ENCODE assay signal across 17 cellular contexts in the genomic region with DNA sequence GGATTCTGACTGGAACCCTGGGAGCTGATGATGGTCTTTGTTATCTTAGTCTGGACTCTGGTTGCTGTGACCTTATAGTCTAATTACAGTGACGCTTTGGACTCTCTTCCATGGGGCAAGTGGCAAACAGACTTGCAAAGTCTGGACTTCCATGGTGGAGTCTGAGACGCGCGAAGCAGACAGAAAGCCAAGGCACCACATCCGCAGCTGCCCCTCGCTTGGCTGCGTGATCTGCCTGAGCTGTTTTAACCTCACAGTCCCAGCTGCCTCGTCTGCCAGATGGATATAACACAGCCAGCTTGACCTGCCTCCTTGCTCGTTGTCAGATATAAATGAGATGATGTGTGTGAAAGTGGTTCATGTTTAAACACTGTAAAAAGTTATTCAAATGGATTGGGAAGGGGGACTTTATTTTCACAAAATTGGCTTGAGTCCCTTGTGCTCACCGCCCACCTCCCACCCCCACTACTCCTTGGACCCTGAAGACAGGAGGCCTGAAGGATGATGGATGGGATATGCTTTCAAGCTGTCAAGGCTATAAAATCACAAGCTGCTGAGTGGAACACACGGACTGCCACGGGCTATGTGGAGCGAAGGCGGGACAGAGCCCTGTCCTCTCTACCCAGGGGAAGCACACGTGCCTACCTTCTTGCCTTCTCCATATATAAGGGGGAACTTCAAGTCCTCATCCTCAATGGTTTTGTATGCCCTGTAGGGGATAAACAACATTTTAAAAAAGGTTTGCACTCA.
DNase-seq lines count a peak whose midpoint lies in the region; ATAC-seq and TF ChIP-seq lines count a peak whose summit lies in the region.
"Had no signal": no experiment of that assay in that cellular context is flagged by ENCODE, and none has a peak within 500 bp of the region (broad histone marks: within the 10 kb centered on the region; RNA-seq: fewer than 3 reads in every experiment).

No MANE protein-coding gene starts in this region.

- H3K27me3 ChIP-seq in vagina = no peaks in the 10 kb centered on the region
- H3K27me3 ChIP-seq: gastrocnemius medialis had no signal

- no peak overlapping the region for H3K4me3 ChIP-seq in vagina
- H3K4me3 ChIP-seq: gastrocnemius medialis, lung had no signal

- H3K36me3 Mint-ChIP-seq in glutamatergic neuron (ENCODE audit: unreplicated experiment) (no peaks in the 10 kb centered on the region), osteocyte (ENCODE audit: unreplicated experiment) (peaks cover 61% of the 10 kb centered on the region)
- H3K36me3 Mint-ChIP-seq: activated naive CD8-positive, alpha-beta T cell had no signal

- ATAC-seq in GM19455 (IDR thresholded peaks at IDR 0.05; ENCODE audit: unreplicated experiment) = no peak
- ATAC-seq: activated T-cell treated with anti-CD3 and anti-CD28 coated beads, Interleukin-2, amount 50 U/mL, for 4 hours; gastrocnemius medialis; stimulated activated naive CD8-positive, alpha-beta T cell treated with anti-CD3 and anti-CD28 coated beads, Interleukin-15, Interleukin-2, amounts not matched to agents 100 U/mL and 50 U/mL, for 24 hours had no signal

- H3K27me3 Mint-ChIP-seq in glutamatergic neuron (ENCODE audit: unreplicated experiment) (peaks cover 10% of the 10 kb centered on the region), osteocyte (ENCODE audit: unreplicated experiment) (no peaks in the 10 kb centered on the region)
- H3K27me3 Mint-ChIP-seq: activated naive CD8-positive, alpha-beta T cell; central memory CD8-positive, alpha-beta T cell had no signal

- intact Hi-C loops in vagina (cut with DNase I) = no loop called here

- H3K9me3 ChIP-seq in vagina = no peaks in the 10 kb centered on the region
- H3K9me3 ChIP-seq: gastrocnemius medialis had no signal

- peak; percentile 76 for DNase-seq in ELF-1 (ENCODE audit: low read depth, low spot score)
- peak; percentile 26 to 70 for DNase-seq in SHP77 (lab: John Stamatoyannopoulos, UW)
- DNase-seq in glutamatergic neuron = peak; percentile 61
- no peak for DNase-seq in osteocyte (ENCODE audit: extremely low spot score, unreplicated experiment)
- DNase-seq in vagina (ENCODE audit: extremely low spot score in 2 of 2) = no peak
- no peak for DNase-seq in superior temporal gyrus (ENCODE audit: extremely low spot score)
- no peak for DNase-seq in NCI-H2227 (lab: John Stamatoyannopoulos, UW; ENCODE audit: unreplicated experiment)
- DNase-seq: activated CD4-positive, alpha-beta T cell treated with anti-CD3 and anti-CD28 coated beads, Interleukin-2, amount 50 U/mL, for 4 hours; activated T-cell treated with anti-CD3 and anti-CD28 coated beads, Interleukin-2, amount 50 U/mL, for 4 hours; DMS53; gastrocnemius medialis; NCI-H1417 treated with DMSO at 0.1 percent for 48 hours; stimulated activated naive CD8-positive, alpha-beta T cell treated with anti-CD3 and anti-CD28 coated beads, Interleukin-15, Interleukin-2, amounts not matched to agents 100 U/mL and 50 U/mL, for 24 hours had no signal

- H3K27ac ChIP-seq in vagina = no peak overlapping the region
- H3K27ac ChIP-seq: gastrocnemius medialis had no signal

- H3K4me3 Mint-ChIP-seq in glutamatergic neuron (ENCODE audit: unreplicated experiment) (peak overlapping the region; percentile 54), osteocyte (ENCODE audit: unreplicated experiment) (no peak overlapping the region)
- H3K4me3 Mint-ChIP-seq: activated naive CD8-positive, alpha-beta T cell; activated T-cell treated with anti-CD3 and anti-CD28 coated beads, Interleukin-2, amount 50 U/mL, for 4 hours; central memory CD8-positive, alpha-beta T cell had no signal

- TF ChIP-seq CTCF in glutamatergic neuron (IDR thresholded peaks at IDR 0.05; ENCODE audit: partially characterized antibody, unreplicated experiment) = no peak
- no peak for TF ChIP-seq CTCF in osteocyte (IDR thresholded peaks at IDR 0.05)
- TF ChIP-seq CTCF in vagina (IDR thresholded peaks at IDR 0.05) = no peak

- peaks cover 8% of the 10 kb centered on the region for H3K9me3 Mint-ChIP-seq in glutamatergic neuron (ENCODE audit: unreplicated experiment)
- H3K9me3 Mint-ChIP-seq in osteocyte (ENCODE audit: unreplicated experiment) = no peaks in the 10 kb centered on the region
- H3K9me3 Mint-ChIP-seq: activated T-cell treated with anti-CD3 and anti-CD28 coated beads, Interleukin-2, amount 50 U/mL, for 4 hours; central memory CD8-positive, alpha-beta T cell had no signal

- H3K4me1 ChIP-seq in vagina = no peaks in the 10 kb centered on the region
- H3K4me1 ChIP-seq: gastrocnemius medialis had no signal

- H3K27ac Mint-ChIP-seq in glutamatergic neuron (ENCODE audit: unreplicated experiment) (peak overlapping the region; percentile 94), osteocyte (ENCODE audit: unreplicated experiment) (peak overlapping the region; percentile 31)
- H3K27ac Mint-ChIP-seq: activated naive CD8-positive, alpha-beta T cell had no signal

- peaks cover 27% of the 10 kb centered on the region for H3K4me1 Mint-ChIP-seq in glutamatergic neuron (ENCODE audit: low read depth, unreplicated experiment)
- H3K4me1 Mint-ChIP-seq in osteocyte (ENCODE audit: unreplicated experiment) = peaks cover 37% of the 10 kb centered on the region
- H3K4me1 Mint-ChIP-seq: central memory CD8-positive, alpha-beta T cell had no signal

- TF ChIP-seq POLR2A in vagina (IDR thresholded peaks at IDR 0.05) = no peak

- no peaks in the 10 kb centered on the region for H3K36me3 ChIP-seq in vagina
- H3K36me3 ChIP-seq: gastrocnemius medialis had no signal

Comparison
In these comparisons a context has a peak if more than half of its experiments do, and no peak if none do; other contexts are left out.
1. DNase-seq: peak in ELF-1 (single experiment), SHP77 (2 of 2) and glutamatergic neuron (single experiment); none in osteocyte (single experiment), vagina (0 of 2), superior temporal gyrus (single experiment) and NCI-H2227 (single experiment).